In the genomic region with DNA sequence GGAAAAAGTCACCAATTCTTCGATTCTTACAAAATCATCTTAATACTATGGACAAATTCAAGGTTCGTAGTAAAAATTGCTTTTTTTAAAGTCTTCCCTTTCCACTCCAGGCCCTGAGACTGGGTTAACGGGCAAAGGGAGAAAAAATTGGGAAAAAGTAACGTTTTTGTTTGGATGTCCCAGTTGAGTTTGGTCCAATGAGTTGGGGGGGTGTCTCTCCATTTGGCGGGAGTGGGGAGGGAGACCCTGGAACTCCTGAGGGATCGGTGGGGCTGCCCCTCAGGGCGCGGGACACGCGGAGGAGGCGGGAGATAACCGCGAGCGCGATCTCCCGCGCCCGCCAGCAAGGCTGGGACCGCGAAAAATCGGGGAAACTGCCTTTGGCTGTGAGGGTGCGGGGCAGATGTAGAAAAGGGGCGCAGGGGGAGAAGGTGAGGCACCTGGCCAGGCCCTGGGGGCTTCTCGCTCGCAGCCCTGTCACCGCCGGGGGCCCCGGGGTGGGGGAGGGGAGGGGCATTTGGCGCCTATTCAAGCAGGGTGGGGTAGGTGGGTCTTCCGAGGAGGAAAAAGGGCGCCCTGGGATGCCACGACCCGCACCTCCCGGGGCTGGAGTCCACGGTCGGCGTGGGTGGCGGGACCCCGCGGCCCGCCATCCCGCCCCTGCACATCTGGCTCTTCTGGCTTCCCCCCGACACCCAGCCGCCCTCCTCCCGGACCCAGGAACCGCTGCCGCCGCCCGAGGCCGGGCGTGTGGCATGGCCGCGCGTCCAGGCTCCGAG, we compare ENCODE assay signal across 8 cellular contexts. TPM values are rescaled to one million over a fixed set of nuclear protein-coding genes. Genes with fewer than 3 reads are reported as not detected.
DNase-seq lines count a peak whose midpoint lies in the region; ATAC-seq and TF ChIP-seq lines count a peak whose summit lies in the region.

No MANE protein-coding gene starts in this region.

- peak; percentile 78 for DNase-seq in activated CD8-positive, alpha-beta memory T cell treated with anti-CD3 and anti-CD28 coated beads, Interleukin-2, amount 50 U/mL, for 48 hours
- DNase-seq in activated CD8-positive, alpha-beta memory T cell treated with anti-CD3 and anti-CD28 coated beads for 24 hours = no peak
- DNase-seq in HK-2 (ENCODE audit: unreplicated experiment) (peak; percentile 27), spleen (peak; percentile 90), NCI-H510A (lab: John Stamatoyannopoulos, UW) (no peak), SIG-M5 (lab: John Stamatoyannopoulos, UW) (no peak)

- H3K27me3 Mint-ChIP-seq in activated T-helper 17 cell treated with anti-CD3 and anti-CD28 coated beads, Interleukin-2, amount 50 U/mL, for 72 hours = no peaks in the 10 kb centered on the region

- peaks cover 88% of the 10 kb centered on the region for H3K36me3 Mint-ChIP-seq in activated T-helper 17 cell treated with anti-CD3 and anti-CD28 coated beads, Interleukin-2, amount 50 U/mL, for 72 hours (ENCODE audit: low read depth)

- no peak for TF ChIP-seq CTCF in spleen (IDR thresholded peaks at IDR 0.05 in 8 of 11, conservative IDR thresholded peaks at IDR 0.05 in 3 of 11)

- H3K36me3 ChIP-seq in iPS-15b (ENCODE audit: control insufficient read depth, insufficient read depth, low read length) (peaks cover 6% of the 10 kb centered on the region), spleen (peaks cover 0 to 21% (median 2%) of the 10 kb centered on the region in 6 donors)

- H3K4me1 ChIP-seq in iPS-15b (ENCODE audit: control insufficient read depth, insufficient read depth, low read length) (peaks cover 21% of the 10 kb centered on the region), spleen (peaks cover 18 to 87% (median 47%) of the 10 kb centered on the region in 6 donors)

- H3K27me3 ChIP-seq in iPS-15b (ENCODE audit: control insufficient read depth, insufficient read depth, low read length) (no peaks in the 10 kb centered on the region), spleen (replicated peaks in 1 of 7) (peaks cover 0 to 6% (median 0%) of the 10 kb centered on the region in 7 donors)

- H3K4me3 Mint-ChIP-seq in activated T-helper 17 cell treated with anti-CD3 and anti-CD28 coated beads, Interleukin-2, amount 50 U/mL, for 72 hours = peak overlapping the region; percentile 88

- no peaks in the 10 kb centered on the region for H3K9me3 ChIP-seq in iPS-15b (ENCODE audit: control insufficient read depth, insufficient read depth, low read length)
- H3K9me3 ChIP-seq in spleen = no peaks in the 10 kb centered on the region

- H3K4me1 Mint-ChIP-seq in activated T-helper 17 cell treated with anti-CD3 and anti-CD28 coated beads, Interleukin-2, amount 50 U/mL, for 72 hours = peaks cover 23% of the 10 kb centered on the region

- no peak for ATAC-seq in activated T-helper 17 cell treated with anti-CD3 and anti-CD28 coated beads, Interleukin-2, amount 50 U/mL, for 72 hours (replicated peaks)

- TF ChIP-seq POLR2A in spleen (IDR thresholded peaks at IDR 0.05) = no peak

- peak overlapping the region; percentile 87 for H3K9ac ChIP-seq in iPS-15b (ENCODE audit: low read depth, low read length)

- peak overlapping the region; percentile 50 for H3K27ac Mint-ChIP-seq in activated T-helper 17 cell treated with anti-CD3 and anti-CD28 coated beads, Interleukin-2, amount 50 U/mL, for 72 hours

- WGBS in spleen, 5 donors = 4 to 19% (median 10%) methylated on average over 17 to 55 of the region's 55 CpGs

- intact Hi-C loops in spleen (cut with DNase I; ENCODE audit: low total_unique reads) = no loop called here

- H3K9me3 Mint-ChIP-seq in activated T-helper 17 cell treated with anti-CD3 and anti-CD28 coated beads, Interleukin-2, amount 50 U/mL, for 72 hours = no peaks in the 10 kb centered on the region

- H3K27ac ChIP-seq in spleen = peak overlapping the region in 4 of 8 donors; percentile 89 to 93 (median 92)

- H3K4me3 ChIP-seq in iPS-15b (ENCODE audit: low read depth, low read length) (peak overlapping the region; percentile 84), spleen (peak overlapping the region; percentile 62 to 99 (median 94))

RNA-seq across cellular contexts. Expression of a gene that starts 0.7 kb away (rescaled TPM):
- total RNA-seq in activated T-helper 17 cell treated with anti-CD3 and anti-CD28 coated beads, Interleukin-2, amount 50 U/mL, for 72 hours = 10 to 100 TPM; 39.7 to 41.4 TPM
- 10 to 100 TPM in 3 of 7 donors, 1 to 10 TPM in 4; 7.0 to 15.0 (median 9.9) TPM for total RNA-seq in spleen
- 1 to 10 TPM; 4.8 to 6.7 (median 5.4) TPM for polyA plus RNA-seq in spleen

RNA-seq across cellular contexts. Expression of a gene that starts 20.3 kb away (rescaled TPM):
- total RNA-seq in activated T-helper 17 cell treated with anti-CD3 and anti-CD28 coated beads, Interleukin-2, amount 50 U/mL, for 72 hours = 10 to 100 TPM; 15.4 to 22.4 TPM
- 10 to 100 TPM; 17.2 to 56.4 (median 28.2) TPM for total RNA-seq in spleen
- 10 to 100 TPM in 2 of 3 donors, 1 to 10 TPM in 1; 9.6 to 20.0 (median 10.4) TPM for polyA plus RNA-seq in spleen

Comparison
In these comparisons a context has a peak if more than half of its experiments do, and no peak if none do; other contexts are left out.
1. DNase-seq: peak in activated CD8-positive, alpha-beta memory T cell treated with anti-CD3 and anti-CD28 coated beads, Interleukin-2, amount 50 U/mL, for 48 hours (single experiment), HK-2 (single experiment) and spleen (single experiment); none in activated CD8-positive, alpha-beta memory T cell treated with anti-CD3 and anti-CD28 coated beads for 24 hours (single experiment), NCI-H510A (single experiment) and SIG-M5 (single experiment).